18 cellular contexts compared by ENCODE assay signal in genomic region chr4:169250796-169251195, GRCh38. TPM values are rescaled to one million over a fixed set of nuclear protein-coding genes. Genes with fewer than 3 reads are reported as not detected.
A peak's percentile ranks its signal among the peaks of the same experiment; 100 is the strongest.
DNase-seq lines count a peak whose midpoint lies in the region; ATAC-seq and TF ChIP-seq lines count a peak whose summit lies in the region.
"Had no signal": no experiment of that assay in that cellular context is flagged by ENCODE, and none has a peak within 500 bp of the region (broad histone marks: within the 10 kb centered on the region; RNA-seq: fewer than 3 reads in every experiment).

No MANE protein-coding gene starts in this region.

- H3K4me3 ChIP-seq in Panc1 (ENCODE audit: low read depth in 2 of 2, low read length in 2 of 2) (no peak overlapping the region), transverse colon (no peak overlapping the region)
- H3K4me3 ChIP-seq: lung, ovary had no signal

- no TSS peak for BruUV-seq in Panc1 (replicated peaks; lab: Mats Ljungman, UMichigan)

- 67 to 76% methylated on average over 1 of the region's 1 CpG for WGBS in transverse colon (ENCODE audit: low coverage in 1 of 2), 2 donors

- TF ChIP-seq EP300 in transverse colon (IDR thresholded peaks at IDR 0.05; ENCODE audit: low read depth) = no peak

- peaks cover 91% of the 10 kb centered on the region for H3K4me1 Mint-ChIP-seq in chondrocyte (ENCODE audit: low read depth)
- H3K4me1 Mint-ChIP-seq in mesothelial cell of epicardium = peaks cover 71% of the 10 kb centered on the region
- H3K4me1 Mint-ChIP-seq in activated naive CD4-positive, alpha-beta T cell treated with anti-CD3 and anti-CD28 coated beads, Interleukin-2, amount 10 ng/mL, durations not matched to agents 7 days and 5 days = no peaks in the 10 kb centered on the region
- H3K4me1 Mint-ChIP-seq: CD4-positive, alpha-beta memory T cell had no signal

- in situ Hi-C loops in Panc1 (cut with HindIII; ENCODE audit: low pct_unique_long_range_greater_than_20kb, low sequenced_read_pairs) (no loop called here), transverse colon (cut with MboI; ENCODE audit: low pct_ligation_motif_present in 1 of 4, low pct_unique_long_range_greater_than_20kb in 1 of 4, low sequenced_read_pairs in 3 of 4) (no loop called here)

- POLR2A ChIA-PET in Panc1 (lab: Charles Lee) = no interaction called here

- 0 out of 2 replicates have a peak, but pooled peaks have one; percentile 30 for ATAC-seq in Panc1
- no peak for ATAC-seq in HG02970 (IDR thresholded peaks at IDR 0.05; ENCODE audit: low FRiP score, unreplicated experiment)
- ATAC-seq: stimulated activated naive CD8-positive, alpha-beta T cell treated with anti-CD3 and anti-CD28 coated beads, Interleukin-15, Interleukin-2, amounts not matched to agents 100 U/mL and 50 U/mL, for 24 hours had no signal

- no peaks in the 10 kb centered on the region for H3K9me3 ChIP-seq in Panc1 (ENCODE audit: control insufficient read depth, insufficient read depth, low read depth, low read length)
- H3K9me3 ChIP-seq in transverse colon = no peaks in the 10 kb centered on the region
- H3K9me3 ChIP-seq: ovary had no signal

- H3K4me3 Mint-ChIP-seq in chondrocyte (ENCODE audit: unreplicated experiment) (no peak overlapping the region), mesothelial cell of epicardium (no peak overlapping the region)
- H3K4me3 Mint-ChIP-seq in activated naive CD4-positive, alpha-beta T cell treated with anti-CD3 and anti-CD28 coated beads, Interleukin-2, amount 10 ng/mL, durations not matched to agents 7 days and 5 days = no peak overlapping the region
- H3K4me3 Mint-ChIP-seq: CD4-positive, alpha-beta memory T cell had no signal

- TF ChIP-seq POLR2A in transverse colon (IDR thresholded peaks at IDR 0.05) = peak; percentile 24

- H3K27ac ChIP-seq in Panc1 (ENCODE audit: low read length) = peak overlapping the region; percentile 48; the same call in 1 of the 2 replicates
- H3K27ac ChIP-seq in transverse colon = peak overlapping the region; percentile 81 to 88 (median 85)
- H3K27ac ChIP-seq: HL-60, ovary had no signal

- H3K36me3 Mint-ChIP-seq in chondrocyte (ENCODE audit: low read depth) (peaks cover 5% of the 10 kb centered on the region), mesothelial cell of epicardium (peaks cover 6% of the 10 kb centered on the region)
- H3K36me3 Mint-ChIP-seq in activated naive CD4-positive, alpha-beta T cell treated with anti-CD3 and anti-CD28 coated beads, Interleukin-2, amount 10 ng/mL, durations not matched to agents 7 days and 5 days = no peaks in the 10 kb centered on the region
- H3K36me3 Mint-ChIP-seq: CD4-positive, alpha-beta memory T cell had no signal

- DNase-seq in Panc1 (ENCODE audit: low read depth, low spot score) = no peak
- DNase-seq in chondrocyte (ENCODE audit: low spot score) = no peak
- no peak for DNase-seq in mesothelial cell of epicardium (ENCODE audit: low spot score in 2 of 2, unreplicated experiment in 2 of 2)
- DNase-seq in transverse colon = no peak
- no peak for DNase-seq in SW 1271 (lab: John Stamatoyannopoulos, UW)
- no peak for DNase-seq in activated naive CD4-positive, alpha-beta T cell treated with anti-CD3 and anti-CD28 coated beads, Interleukin-2, amount 10 ng/mL, durations not matched to agents 7 days and 5 days
- DNase-seq: activated CD4-positive, alpha-beta T cell treated with anti-CD3 and anti-CD28 coated beads for 1 hour; activated CD8-positive, alpha-beta memory T cell treated with anti-CD3 and anti-CD28 coated beads, Interleukin-2, amount 50 U/mL, for 48 hours; activated naive CD4-positive, alpha-beta T cell treated with anti-CD3 and anti-CD28 coated beads, Interleukin-2, amount 50 U/mL, for 16 hours; CD4-positive, alpha-beta memory T cell; NCI-H1930; NCI-H510A; ovary; stimulated activated naive CD8-positive, alpha-beta T cell treated with anti-CD3 and anti-CD28 coated beads, Interleukin-15, Interleukin-2, amounts not matched to agents 100 U/mL and 50 U/mL, for 24 hours; T-helper 1 cell had no signal

- H3K27me3 ChIP-seq in Panc1 (ENCODE audit: control insufficient read depth, insufficient read depth, low read length) = no peaks in the 10 kb centered on the region
- H3K27me3 ChIP-seq in transverse colon = no peaks in the 10 kb centered on the region
- H3K27me3 ChIP-seq: ovary had no signal

- H3K27me3 Mint-ChIP-seq in chondrocyte (ENCODE audit: low read depth) = no peaks in the 10 kb centered on the region
- H3K27me3 Mint-ChIP-seq in mesothelial cell of epicardium (ENCODE audit: low read depth) = no peaks in the 10 kb centered on the region
- no peaks in the 10 kb centered on the region for H3K27me3 Mint-ChIP-seq in activated naive CD4-positive, alpha-beta T cell treated with anti-CD3 and anti-CD28 coated beads, Interleukin-2, amount 10 ng/mL, durations not matched to agents 7 days and 5 days

- TF ChIP-seq CTCF in Panc1 (IDR thresholded peaks at IDR 0.05) (no peak), chondrocyte (IDR thresholded peaks at IDR 0.05) (no peak), mesothelial cell of epicardium (IDR thresholded peaks at IDR 0.05; ENCODE audit: unreplicated experiment) (no peak), transverse colon (IDR thresholded peaks at IDR 0.05) (no peak)

- CTCF ChIA-PET in Panc1 (lab: Charles Lee) = no interaction called here
- CTCF ChIA-PET in activated naive CD4-positive, alpha-beta T cell treated with anti-CD3 and anti-CD28 coated beads, Interleukin-2, amount 10 ng/mL, durations not matched to agents 7 days and 5 days (lab: Charles Lee) = no interaction called here

- no peaks in the 10 kb centered on the region for H3K36me3 ChIP-seq in Panc1 (ENCODE audit: control insufficient read depth, insufficient read depth, low read length)
- no peaks in the 10 kb centered on the region for H3K36me3 ChIP-seq in transverse colon
- H3K36me3 ChIP-seq: ovary had no signal

- H3K27ac Mint-ChIP-seq in chondrocyte (ENCODE audit: unreplicated experiment) (peak overlapping the region; percentile 90), mesothelial cell of epicardium (peak overlapping the region; percentile 76)
- H3K27ac Mint-ChIP-seq in activated naive CD4-positive, alpha-beta T cell treated with anti-CD3 and anti-CD28 coated beads, Interleukin-2, amount 10 ng/mL, durations not matched to agents 7 days and 5 days = no peak overlapping the region
- H3K27ac Mint-ChIP-seq: CD4-positive, alpha-beta memory T cell had no signal

- intact Hi-C loops in Panc1 (cut with micrococcal nuclease; ENCODE audit: unreplicated experiment) (no loop called here), transverse colon (cut with DNase I; ENCODE audit: low total_unique reads) (no loop called here)

- no peaks in the 10 kb centered on the region for H3K9me3 Mint-ChIP-seq in chondrocyte (ENCODE audit: low read depth)
- peaks cover 4% of the 10 kb centered on the region for H3K9me3 Mint-ChIP-seq in mesothelial cell of epicardium
- H3K9me3 Mint-ChIP-seq in activated naive CD4-positive, alpha-beta T cell treated with anti-CD3 and anti-CD28 coated beads, Interleukin-2, amount 10 ng/mL, durations not matched to agents 7 days and 5 days = no peaks in the 10 kb centered on the region

- peaks cover 37% of the 10 kb centered on the region for H3K4me1 ChIP-seq in Panc1 (ENCODE audit: control insufficient read depth, insufficient read depth, low read length)
- peaks cover 35 to 85% (median 64%) of the 10 kb centered on the region in 4 donors for H3K4me1 ChIP-seq in transverse colon

RNA-seq across cellular contexts. Expression of gene SH3RF1, which starts 20.0 kb away (rescaled TPM):
- total RNA-seq in Panc1 (2021; ENCODE audit: unreplicated experiment) (11.5 TPM), chondrocyte (21.8 to 28.1 TPM (median 25.2 TPM) in 3 replicates), mesothelial cell of epicardium (18.1 to 20.3 TPM (median 19.6 TPM) in 3 replicates), transverse colon (10 to 100 TPM; 49.0 to 63.4 (median 54.3) TPM)
- 5.8 TPM for polyA plus RNA-seq in Panc1 (2012; ENCODE audit: insufficient read length)
